ENCODE assay signal across 10 cellular contexts in genomic region chr1:203419558-203419957, GRCh38. TPM values are rescaled to one million over a fixed set of nuclear protein-coding genes. Genes with fewer than 3 reads are reported as not detected.
"Had no signal": no experiment of that assay in that cellular context is flagged by ENCODE, and none has a peak within 500 bp of the region (broad histone marks: within the 10 kb centered on the region; RNA-seq: fewer than 3 reads in every experiment).

No MANE protein-coding gene starts in this region.

- ATAC-seq: GM23338, K562 had no signal

- H3K4me2 ChIP-seq: GM23338 had no signal

- DNase-seq: H9, HCEC 1CT, HFFc6, IMR-90, KG1 had no signal

- H3K4me3 ChIP-seq: GM23338, K562 had no signal

- FAIRE-seq: H1, H54, K562 had no signal

- H3K27ac ChIP-seq: HL-60 had no signal

RNA-seq across cellular contexts. Expression of gene PRELP, which starts 56.0 kb away (rescaled TPM):
- total RNA-seq: IMR-90 had no signal
- polyA plus RNA-seq: K562 had no signal
